ENCODE assay signal across 11 cellular contexts in the genomic region with DNA sequence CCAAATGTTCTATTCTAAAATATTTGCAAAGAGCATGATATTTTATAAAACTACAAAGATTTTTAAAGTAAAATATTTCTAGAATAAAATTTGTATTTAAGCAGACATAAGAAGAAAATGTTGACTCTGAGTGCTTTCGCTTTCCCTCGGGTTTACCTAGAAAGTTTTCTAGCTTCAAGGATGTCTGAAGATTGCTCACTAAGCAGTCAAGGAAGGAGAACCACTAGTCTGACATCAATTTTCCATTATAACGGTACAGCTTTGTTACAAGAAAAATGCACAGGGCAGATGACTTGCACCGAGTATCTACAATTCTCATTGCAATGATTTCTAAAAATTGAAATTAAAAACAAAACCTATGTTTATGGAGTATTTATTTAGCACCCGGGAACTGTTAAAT. TPM values are rescaled to one million over a fixed set of nuclear protein-coding genes. Genes with fewer than 3 reads are reported as not detected.
A peak's percentile ranks its signal among the peaks of the same experiment; 100 is the strongest.
DNase-seq lines count a peak whose midpoint lies in the region; ATAC-seq lines count a peak whose summit lies in the region.
"Had no signal": no experiment of that assay in that cellular context is flagged by ENCODE, and none has a peak within 500 bp of the region (broad histone marks: within the 10 kb centered on the region; RNA-seq: fewer than 3 reads in every experiment).

No MANE protein-coding gene starts in this region.

- H3K27me3 Mint-ChIP-seq in activated naive CD8-positive, alpha-beta T cell treated with anti-CD3 and anti-CD28 coated beads, Interleukin-2, amount 10 ng/mL, durations not matched to agents 7 days and 5 days = no peaks in the 10 kb centered on the region

- intact Hi-C loops in Right ventricle myocardium inferior (cut with DNase I) = no loop called here

- H3K27ac Mint-ChIP-seq in activated naive CD8-positive, alpha-beta T cell treated with anti-CD3 and anti-CD28 coated beads, Interleukin-2, amount 10 ng/mL, durations not matched to agents 7 days and 5 days = peak overlapping the region; percentile 92

- peaks cover 4% of the 10 kb centered on the region for H3K9me3 Mint-ChIP-seq in activated naive CD8-positive, alpha-beta T cell treated with anti-CD3 and anti-CD28 coated beads, Interleukin-2, amount 10 ng/mL, durations not matched to agents 7 days and 5 days

- POLR2A ChIA-PET in activated naive CD8-positive, alpha-beta T cell treated with anti-CD3 and anti-CD28 coated beads, Interleukin-2, amount 10 ng/mL, durations not matched to agents 7 days and 5 days (lab: Charles Lee) = interaction anchor here (0.8 to 2.9 kb wide), 8 partner anchors 10 to 26 kb away, joined by 3 to 22 read pairs (median 5); partner anchors contain the start of gene CLDND1

- H3K4me1 Mint-ChIP-seq in activated naive CD8-positive, alpha-beta T cell treated with anti-CD3 and anti-CD28 coated beads, Interleukin-2, amount 10 ng/mL, durations not matched to agents 7 days and 5 days = peaks cover 59% of the 10 kb centered on the region

- peak overlapping the region; percentile 82 for H3K4me3 Mint-ChIP-seq in activated naive CD8-positive, alpha-beta T cell treated with anti-CD3 and anti-CD28 coated beads, Interleukin-2, amount 10 ng/mL, durations not matched to agents 7 days and 5 days

- no peak for DNase-seq in activated naive CD8-positive, alpha-beta T cell treated with anti-CD3 and anti-CD28 coated beads, Interleukin-2, amount 10 ng/mL, durations not matched to agents 7 days and 5 days
- DNase-seq in cerebellar nuclear complex (lab: John Stamatoyannopoulos, UW) = no peak
- no peak for DNase-seq in Right ventricle myocardium inferior (ENCODE audit: missing footprints)
- no peak for DNase-seq in NCI-H69 (lab: John Stamatoyannopoulos, UW)
- no peak for DNase-seq in NCI-H774 (lab: John Stamatoyannopoulos, UW)
- DNase-seq: activated CD4-positive, alpha-beta T cell treated with anti-CD3 and anti-CD28 coated beads for 4 hours; heart right ventricle; NCI-H524 had no signal

- H3K36me3 Mint-ChIP-seq in activated naive CD8-positive, alpha-beta T cell treated with anti-CD3 and anti-CD28 coated beads, Interleukin-2, amount 10 ng/mL, durations not matched to agents 7 days and 5 days = peaks cover 51% of the 10 kb centered on the region

- ATAC-seq in GM18517 (IDR thresholded peaks at IDR 0.05; ENCODE audit: unreplicated experiment) (peak; percentile 59), GM21381 (IDR thresholded peaks at IDR 0.05; ENCODE audit: unreplicated experiment) (peak; percentile 48), HG03196 (IDR thresholded peaks at IDR 0.05; ENCODE audit: unreplicated experiment) (peak; percentile 42), Right ventricle myocardium inferior (no peak)
- ATAC-seq in activated naive CD8-positive, alpha-beta T cell treated with anti-CD3 and anti-CD28 coated beads, Interleukin-2, amount 10 ng/mL, durations not matched to agents 7 days and 5 days (ENCODE audit: low read depth) = peak; percentile 72
- ATAC-seq: heart right ventricle had no signal

RNA-seq across cellular contexts. Expression of gene GPR15, which starts 14.2 kb away (rescaled TPM):
- total RNA-seq in activated naive CD8-positive, alpha-beta T cell treated with anti-CD3 and anti-CD28 coated beads, Interleukin-2, amount 10 ng/mL, durations not matched to agents 7 days and 5 days = 10 to 100 TPM; 40.6 to 44.1 TPM
- total RNA-seq in Right ventricle myocardium inferior = not detected

RNA-seq across cellular contexts. Expression of gene CLDND1, which starts 23.2 kb away (rescaled TPM):
- total RNA-seq in activated naive CD8-positive, alpha-beta T cell treated with anti-CD3 and anti-CD28 coated beads, Interleukin-2, amount 10 ng/mL, durations not matched to agents 7 days and 5 days = 100 to 1,000 TPM; 534 to 542 TPM
- total RNA-seq in Right ventricle myocardium inferior = 67.1 TPM

RNA-seq across cellular contexts. Expression of gene CPOX, which starts 47.5 kb away (rescaled TPM):
- total RNA-seq in activated naive CD8-positive, alpha-beta T cell treated with anti-CD3 and anti-CD28 coated beads, Interleukin-2, amount 10 ng/mL, durations not matched to agents 7 days and 5 days = 10 to 100 TPM; 51.1 to 52.2 TPM
- 11.8 TPM for total RNA-seq in Right ventricle myocardium inferior

RNA-seq across cellular contexts. Expression of gene OR5K2, which starts 48.5 kb away (rescaled TPM):
- total RNA-seq in activated naive CD8-positive, alpha-beta T cell treated with anti-CD3 and anti-CD28 coated beads, Interleukin-2, amount 10 ng/mL, durations not matched to agents 7 days and 5 days = not detected
- total RNA-seq in Right ventricle myocardium inferior = not detected
- total RNA-seq: heart right ventricle had no signal

Comparison
In these comparisons a context has a peak if more than half of its experiments do, and no peak if none do; other contexts are left out.
1. RNA of gene GPR15, which starts 14.2 kb away (total RNA-seq): 40.6 to 44.1 TPM in activated naive CD8-positive, alpha-beta T cell treated with anti-CD3 and anti-CD28 coated beads, Interleukin-2, amount 10 ng/mL, durations not matched to agents 7 days and 5 days; not detected in Right ventricle myocardium inferior (single experiment); every median in the first group is over 10 times any median in the second.